Comparison of ENCODE assay signal across 10 cellular contexts in the genomic region with DNA sequence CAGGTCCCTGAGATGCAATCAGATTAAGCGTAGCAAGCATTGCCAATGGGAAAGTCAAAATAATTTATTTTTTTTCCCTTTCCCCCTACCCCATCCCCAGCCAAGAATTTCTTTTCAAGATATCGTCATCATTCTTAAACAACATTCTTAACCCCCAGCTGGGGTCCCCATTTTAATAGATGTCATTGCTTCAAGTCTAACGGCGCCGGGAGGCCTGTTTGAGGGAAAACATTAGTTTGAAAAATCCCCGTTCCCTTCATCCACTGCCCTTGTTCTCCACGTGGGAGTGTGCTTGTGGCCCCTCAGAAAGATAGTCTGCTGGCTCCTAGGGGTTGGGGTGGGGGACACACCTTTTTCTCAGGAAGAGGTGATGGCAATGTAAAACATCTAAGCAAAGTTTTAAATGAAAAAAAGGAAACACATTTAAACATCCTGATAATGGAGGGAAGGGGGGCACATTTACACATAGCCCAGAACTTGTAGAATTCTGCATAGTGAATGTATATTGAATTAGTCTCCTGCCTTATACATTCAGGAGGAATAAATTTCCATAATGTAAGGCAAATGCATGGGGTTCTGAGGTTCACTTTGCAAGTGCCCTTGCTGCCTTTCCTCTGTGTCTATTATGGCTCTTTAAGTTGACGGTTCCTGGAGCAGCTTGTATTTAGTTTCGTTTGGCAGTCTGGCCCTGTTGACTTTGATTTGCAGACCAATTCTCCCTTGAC. TPM values are rescaled to one million over a fixed set of nuclear protein-coding genes. Genes with fewer than 3 reads are reported as not detected.
DNase-seq lines count a peak whose midpoint lies in the region; ATAC-seq and TF ChIP-seq lines count a peak whose summit lies in the region.
"Had no signal": no experiment of that assay in that cellular context is flagged by ENCODE, and none has a peak within 500 bp of the region (broad histone marks: within the 10 kb centered on the region; RNA-seq: fewer than 3 reads in every experiment).

No MANE protein-coding gene starts in this region.

- no peak for TF ChIP-seq RAD21 in IMR-90 (IDR thresholded peaks at IDR 0.05; ENCODE audit: low read length)

- H2AFZ ChIP-seq in IMR-90 (replicated peaks; ENCODE audit: low read length, poor library complexity), result no peak overlapping the region

- peaks cover 21 to 85% of the 10 kb centered on the region in 2 experiments; a peak in 3 of 4 replicates for H3K79me1 ChIP-seq in IMR-90 (ENCODE audit: low read depth in 1 of 2, low read length in 2 of 2)

- no peak overlapping the region for H3K4me3 ChIP-seq in IMR-90 (ENCODE audit: insufficient read depth, low read depth, low read length)
- H3K4me3 ChIP-seq in mesodermal cell (ENCODE audit: extremely low read depth, insufficient read depth, low read length, poor library complexity, severe bottlenecking), result no peak overlapping the region
- H3K4me3 ChIP-seq in thyroid gland (replicated peaks in 1 of 3), result no peak overlapping the region
- no peak overlapping the region for H3K4me3 ChIP-seq in CD4-positive, alpha-beta memory T cell (ENCODE audit: low read length in 2 of 2)

- peak overlapping the region; percentile 70 for H3K18ac ChIP-seq in IMR-90 (ENCODE audit: low read depth, low read length)

- H2AK5ac ChIP-seq in IMR-90 (ENCODE audit: low read depth, low read length), result peak overlapping the region; percentile 98

- peaks cover 12 to 14% of the 10 kb centered on the region in 2 donors for H3K27me3 Mint-ChIP-seq in CD4-positive, alpha-beta memory T cell

- peak overlapping the region; percentile 92 for H3K23ac ChIP-seq in IMR-90 (ENCODE audit: low read depth, low read length)

- H2BK120ac ChIP-seq in IMR-90 (ENCODE audit: low read depth, low read length), result peak overlapping the region; percentile 98

- no peaks in the 10 kb centered on the region for H3K27me3 ChIP-seq in IMR-90 (ENCODE audit: control insufficient read depth, insufficient read depth, low read length)
- H3K27me3 ChIP-seq in thyroid gland, result no peaks in the 10 kb centered on the region
- peaks cover 1% of the 10 kb centered on the region for H3K27me3 ChIP-seq in CD4-positive, alpha-beta memory T cell (ENCODE audit: insufficient read depth, low read length)

- H4K20me1 ChIP-seq in IMR-90 (ENCODE audit: insufficient read depth, low read length), result peaks cover 24% of the 10 kb centered on the region

- peak overlapping the region; percentile 77 for H4K5ac ChIP-seq in IMR-90 (ENCODE audit: low read depth, low read length)

- no peak overlapping the region for H3K4me3 Mint-ChIP-seq in CD4-positive, alpha-beta memory T cell

- ATAC-seq in IMR-90 (ENCODE audit: low read depth) (no peak), HG02870 (IDR thresholded peaks at IDR 0.05; ENCODE audit: unreplicated experiment) (no peak)

- peaks cover 4 to 11% (median 5%) of the 10 kb centered on the region in 4 donors for H3K4me1 Mint-ChIP-seq in CD4-positive, alpha-beta memory T cell

- H2BK15ac ChIP-seq in IMR-90 (ENCODE audit: low read depth, low read length), result peak overlapping the region; percentile 96; the same call in 2 of the 3 replicates

- DNase-seq in IMR-90 (no peak), thyroid gland (no peak), occipital lobe (lab: John Stamatoyannopoulos, UW) (no peak)
- no peak for DNase-seq in CD4-positive, alpha-beta memory T cell
- DNase-seq: NCI-H2081; stimulated activated naive CD4-positive, alpha-beta T cell treated with Interleukin-2 at 50 U/mL for 16 hours had no signal

- in situ Hi-C loops in IMR-90 (cut with MboI; ENCODE audit: low sequenced_read_pairs), result no loop called here

- peak overlapping the region; percentile 88 for H3K27ac ChIP-seq in IMR-90 (ENCODE audit: insufficient read depth, low read length)
- H3K27ac ChIP-seq in cingulate gyrus (ENCODE audit: low read depth, low read length), result peak overlapping the region; percentile 39
- peak overlapping the region; percentile 96 for H3K27ac ChIP-seq in mesodermal cell (ENCODE audit: low read depth, low read length, severe bottlenecking)
- H3K27ac ChIP-seq in thyroid gland, result peak overlapping the region; percentile 18 to 68 (median 33)
- no peak overlapping the region for H3K27ac ChIP-seq in CD4-positive, alpha-beta memory T cell (ENCODE audit: low read depth, low read length)

- no peak for TF ChIP-seq POLR2A in IMR-90 (IDR thresholded peaks at IDR 0.05; ENCODE audit: low read depth, low read length)
- no peak for TF ChIP-seq POLR2A in thyroid gland (IDR thresholded peaks at IDR 0.05)

- H3K4me2 ChIP-seq in IMR-90 (ENCODE audit: low read depth, low read length), result no peak overlapping the region

- peak overlapping the region; percentile 99 for H4K91ac ChIP-seq in IMR-90 (ENCODE audit: insufficient read depth, low read depth, low read length)

- dilution Hi-C loops in IMR-90 (cut with HindIII; ENCODE audit: low sequenced_read_pairs, unreplicated experiment), result no loop called here

- POLR2A ChIA-PET in IMR-90 (lab: Charles Lee; ENCODE audit: unreplicated experiment), result no interaction called here
- POLR2A ChIA-PET in CD4-positive, alpha-beta memory T cell (lab: Charles Lee; ENCODE audit: partially characterized antibody), result no interaction called here

- H3K4ac ChIP-seq in IMR-90 (ENCODE audit: low read depth, low read length), result peak overlapping the region; percentile 99

- TF ChIP-seq CTCF in IMR-90 (conservative IDR thresholded peaks at IDR 0.05; ENCODE audit: low read depth, low read length) (no peak), thyroid gland (IDR thresholded peaks at IDR 0.05) (no peak)

- H2AK9ac ChIP-seq in IMR-90 (replicated peaks; ENCODE audit: low read depth, low read length, poor library complexity), result peak overlapping the region; percentile 99

- peak overlapping the region; percentile 88 for H3K56ac ChIP-seq in IMR-90 (ENCODE audit: extremely low read depth, insufficient read depth, low read length)

- no CpG with 5 or more reads among the region's 9 CpGs for WGBS in IMR-90 (ENCODE audit: extremely low coverage in 2 of 2, insufficient read length in 1 of 2), 2 experiments
- WGBS in mesodermal cell (ENCODE audit: insufficient coverage in 2 of 2), 2 experiments, result 63 to 95% methylated on average over 2 to 8 of the region's 9 CpGs
- 75 to 80% methylated on average over 9 of the region's 9 CpGs for WGBS in thyroid gland, 2 donors

- peak overlapping the region; percentile 91 for H2BK5ac ChIP-seq in IMR-90 (ENCODE audit: low read depth, low read length, poor library complexity, severe bottlenecking)

- H4K8ac ChIP-seq in IMR-90 (ENCODE audit: low read depth in 2 of 2, low read length in 2 of 2), result peak overlapping the region; percentile 83 to 96

- H3K27ac Mint-ChIP-seq in CD4-positive, alpha-beta memory T cell, result no peak overlapping the region

- TSS peak; percentile 36 for BruUV-seq in IMR-90 (replicated peaks; lab: Mats Ljungman, UMichigan)

- H3K36me3 ChIP-seq in IMR-90 (ENCODE audit: control insufficient read depth, insufficient read depth, low read length), result peaks cover 17% of the 10 kb centered on the region
- H3K36me3 ChIP-seq in mesodermal cell (ENCODE audit: control insufficient read depth, insufficient read depth, low read length), result peaks cover 8% of the 10 kb centered on the region
- no peaks in the 10 kb centered on the region for H3K36me3 ChIP-seq in thyroid gland
- H3K36me3 ChIP-seq in CD4-positive, alpha-beta memory T cell (ENCODE audit: insufficient read depth, low read length), result no peaks in the 10 kb centered on the region

- CTCF ChIA-PET in IMR-90 (lab: Yijun Ruan, JAX), result interaction anchor here (0.6 to 1.4 kb wide), 2 partner anchors 33 to 46 kb away, joined by 3 read pairs; no protein-coding TSS in a partner anchor
- CTCF ChIA-PET in CD4-positive, alpha-beta memory T cell (lab: Charles Lee; ENCODE audit: partially characterized antibody), result interaction anchor here (0.9 kb wide), 2 partner anchors 14 to 294 kb away, joined by 3 read pairs; no protein-coding TSS in a partner anchor

- H3K9me1 ChIP-seq in IMR-90 (ENCODE audit: insufficient read depth, low read length), result peaks cover 33% of the 10 kb centered on the region

- peak overlapping the region; percentile 99 for H3K14ac ChIP-seq in IMR-90 (replicated peaks; ENCODE audit: low read depth, low read length)

- peak overlapping the region; percentile 51; the same call in 1 of the 2 replicates for H3K9ac ChIP-seq in IMR-90 (ENCODE audit: low read depth, low read length)

- H3K9me3 ChIP-seq in IMR-90 (ENCODE audit: control insufficient read depth, insufficient read depth, low read length) (no peaks in the 10 kb centered on the region), mesodermal cell (ENCODE audit: control insufficient read depth, low read length) (no peaks in the 10 kb centered on the region), thyroid gland (no peaks in the 10 kb centered on the region)
- no peaks in the 10 kb centered on the region for H3K9me3 ChIP-seq in CD4-positive, alpha-beta memory T cell (ENCODE audit: control insufficient read depth in 1 of 2, low read length in 2 of 2)

- peaks cover 55% of the 10 kb centered on the region for H3K4me1 ChIP-seq in IMR-90 (ENCODE audit: control insufficient read depth, insufficient read depth, low read length)
- peaks cover 59% of the 10 kb centered on the region for H3K4me1 ChIP-seq in mesodermal cell (ENCODE audit: control insufficient read depth, insufficient read depth, low read length, poor library complexity, severe bottlenecking)
- H3K4me1 ChIP-seq in thyroid gland, result peaks cover 38 to 52% of the 10 kb centered on the region in 2 donors
- H3K4me1 ChIP-seq in CD4-positive, alpha-beta memory T cell (ENCODE audit: insufficient read depth, low read length), result no peaks in the 10 kb centered on the region

- H3K9me3 Mint-ChIP-seq in CD4-positive, alpha-beta memory T cell, result no peaks in the 10 kb centered on the region

- H2BK20ac ChIP-seq in IMR-90 (ENCODE audit: low read depth, low read length), result peak overlapping the region; percentile 95

- no peaks in the 10 kb centered on the region for H3K36me3 Mint-ChIP-seq in CD4-positive, alpha-beta memory T cell

- intact Hi-C loops in IMR-90 (cut with micrococcal nuclease) (no loop called here), thyroid gland (cut with DNase I) (no loop called here)
- intact Hi-C loops in CD4-positive, alpha-beta memory T cell (cut with micrococcal nuclease), result no loop called here

RNA-seq across cellular contexts. Expression of a gene that starts 6.8 kb away (rescaled TPM):
- total RNA-seq in IMR-90 (2012; rRNA removed), result 68.6 and 91.6 TPM in 2 replicates
- polyA plus RNA-seq in IMR-90 (2012; rRNA removed), result 63.3 and 76.8 TPM in 2 replicates
- polyA plus RNA-seq in IMR-90 (2012; cell fraction: cytosol; rRNA removed), result 157 and 222 TPM in 2 replicates
- polyA plus RNA-seq in IMR-90 (2012; cell fraction: nucleus; rRNA removed; ENCODE audit: low replicate concordance), result 65.3 and 116 TPM in 2 replicates
- polyA plus RNA-seq in mesodermal cell (2013, experiment 1 of 2), result 11.3 TPM
- 9.1 TPM for polyA plus RNA-seq in mesodermal cell (2013, experiment 2 of 2)
- 1 to 10 TPM; 2.9 to 8.5 (median 6.5) TPM for total RNA-seq in thyroid gland
- total RNA-seq in occipital lobe, result 16.4 TPM
- total RNA-seq in CD4-positive, alpha-beta memory T cell, result not detected
- not detected for polyA plus RNA-seq in CD4-positive, alpha-beta memory T cell

RNA-seq across cellular contexts. Expression of a gene that starts 12.4 kb away (rescaled TPM):
- total RNA-seq in IMR-90 (2012; rRNA removed) (11.1 and 11.7 TPM in 2 replicates), thyroid gland (10 to 100 TPM in 3 of 4 donors, 1 to 10 TPM in 1; 4.7 to 21.0 (median 11.8) TPM), occipital lobe (0.31 TPM)
- polyA plus RNA-seq in IMR-90 (2012; rRNA removed), result 7.3 and 8.2 TPM in 2 replicates
- polyA plus RNA-seq in IMR-90 (2012; cell fraction: cytosol; rRNA removed), result 7.3 and 9.8 TPM in 2 replicates
- 1.8 and 6.6 TPM in 2 replicates for polyA plus RNA-seq in IMR-90 (2012; cell fraction: nucleus; rRNA removed; ENCODE audit: low replicate concordance)
- 8.0 TPM for polyA plus RNA-seq in mesodermal cell (2013, experiment 1 of 2)
- polyA plus RNA-seq in mesodermal cell (2013, experiment 2 of 2), result 7.1 TPM
- total RNA-seq in CD4-positive, alpha-beta memory T cell, result not detected
- not detected for polyA plus RNA-seq in CD4-positive, alpha-beta memory T cell

RNA-seq across cellular contexts. Expression of a gene that starts 40.0 kb away (rescaled TPM):
- total RNA-seq in IMR-90 (2012; rRNA removed) (not detected in 2 replicates), thyroid gland (10 to 100 TPM; 13.2 to 30.3 (median 22.6) TPM), occipital lobe (not detected)
- polyA plus RNA-seq in IMR-90 (2012; rRNA removed), result not detected in 2 replicates
- not detected in 2 replicates for polyA plus RNA-seq in IMR-90 (2012; cell fraction: cytosol; rRNA removed)
- polyA plus RNA-seq in IMR-90 (2012; cell fraction: nucleus; rRNA removed; ENCODE audit: low replicate concordance), result 0.07 TPM in 1 of 2 replicates, not detected in the other
- not detected for polyA plus RNA-seq in mesodermal cell (2013, experiment 1 of 2)
- polyA plus RNA-seq in mesodermal cell (2013, experiment 2 of 2), result not detected
- total RNA-seq in CD4-positive, alpha-beta memory T cell, result 1 to 10 TPM; 2.2 to 2.6 TPM
- polyA plus RNA-seq in CD4-positive, alpha-beta memory T cell, result 1 to 10 TPM; 4.4 to 4.6 TPM
- total RNA-seq: lung microvascular endothelial cell had no signal
